Comparison of ENCODE assay signal across 9 cellular contexts in the genomic region with DNA sequence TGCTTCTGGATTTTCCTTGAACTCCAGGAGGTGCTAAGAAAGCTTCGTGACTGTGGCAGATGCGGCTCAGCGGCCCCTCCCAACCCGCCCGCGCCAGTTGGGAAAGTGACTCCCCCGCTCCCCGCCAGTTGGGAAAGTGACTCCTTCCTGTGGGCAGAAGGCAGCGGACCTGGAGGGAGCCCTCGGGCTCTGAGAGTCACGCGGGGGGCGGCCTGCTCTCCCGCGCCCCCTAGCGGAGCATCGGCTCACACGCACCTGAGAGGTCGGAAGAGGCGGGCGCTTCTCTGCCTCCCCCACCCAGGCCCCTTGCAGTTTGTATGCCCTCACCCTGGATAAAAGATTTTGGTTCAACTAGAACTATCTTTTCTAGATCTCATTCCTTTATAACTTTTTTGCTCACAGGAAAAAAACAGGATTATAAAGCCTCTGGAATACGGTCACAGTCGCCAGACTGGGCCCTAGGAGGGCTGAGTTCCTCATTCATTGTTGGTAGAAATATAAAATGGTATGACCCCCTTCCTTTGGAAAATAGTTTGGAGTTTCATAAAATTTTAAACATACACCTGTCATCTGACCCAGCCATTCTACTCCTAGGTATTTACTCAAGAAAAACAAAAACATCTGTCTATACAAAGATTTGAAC.
DNase-seq lines count a peak whose midpoint lies in the region; ATAC-seq, FAIRE-seq and TF ChIP-seq lines count a peak whose summit lies in the region.
"Had no signal": no experiment of that assay in that cellular context is flagged by ENCODE, and none has a peak within 500 bp of the region (broad histone marks: within the 10 kb centered on the region; RNA-seq: fewer than 3 reads in every experiment).

No MANE protein-coding gene starts in this region.

- H3K27me3 Mint-ChIP-seq in CD8-positive, alpha-beta memory T cell: peaks cover 34 to 67% of the 10 kb centered on the region in 2 donors

- in situ Hi-C loops in astrocyte of the spinal cord (cut with HindIII; ENCODE audit: low sequenced_read_pairs): no loop called here

- H3K27ac Mint-ChIP-seq in CD8-positive, alpha-beta memory T cell: no peak overlapping the region
- H3K27ac Mint-ChIP-seq: brain had no signal

- peaks cover 0 to 10% (median 7%) of the 10 kb centered on the region in 5 donors for H3K9me3 Mint-ChIP-seq in CD8-positive, alpha-beta memory T cell

- no peak overlapping the region for H3K4me2 ChIP-seq in keratinocyte (ENCODE audit: control insufficient read depth, extremely low read depth, insufficient read depth, low read depth, low read length)

- H3K4me3 ChIP-seq in CD8-positive, alpha-beta memory T cell (ENCODE audit: low read length): no peak overlapping the region
- H3K4me3 ChIP-seq in astrocyte of the spinal cord (ENCODE audit: low read depth, low read length) (no peak overlapping the region), keratinocyte (ENCODE audit: control insufficient read depth in 2 of 3, extremely low read depth in 1 of 3, insufficient read depth in 2 of 3, low read depth in 1 of 3, low read length in 3 of 3) (no peak overlapping the region)

- no peaks in the 10 kb centered on the region for H3K9me3 ChIP-seq in CD8-positive, alpha-beta memory T cell (ENCODE audit: low read length)
- no peaks in the 10 kb centered on the region for H3K9me3 ChIP-seq in keratinocyte (ENCODE audit: control insufficient read depth, low read depth, low read length)

- H3K9ac ChIP-seq in keratinocyte (ENCODE audit: control insufficient read depth, extremely low read depth, insufficient read depth, low read length): no peak overlapping the region

- no peaks in the 10 kb centered on the region for H3K9me1 ChIP-seq in keratinocyte (ENCODE audit: control insufficient read depth, extremely low read depth, insufficient read depth, low read length)

- peaks cover 10% of the 10 kb centered on the region for H3K27me3 ChIP-seq in CD8-positive, alpha-beta memory T cell (ENCODE audit: insufficient read depth, low read length, poor library complexity, severe bottlenecking)
- H3K27me3 ChIP-seq in keratinocyte (ENCODE audit: control insufficient read depth, extremely low read depth, insufficient read depth, low read length): peaks cover 60% of the 10 kb centered on the region

- H3K79me2 ChIP-seq in keratinocyte (ENCODE audit: control insufficient read depth, insufficient read depth, low read length): no peaks in the 10 kb centered on the region

- H2AFZ ChIP-seq in keratinocyte (ENCODE audit: control insufficient read depth, low read length): no peak overlapping the region

- dilution Hi-C loops in keratinocyte (cut with MboI; ENCODE audit: extremely low pct_ligation_motif_present, low sequenced_read_pairs): no loop called here

- H3K36me3 ChIP-seq in CD8-positive, alpha-beta memory T cell (ENCODE audit: insufficient read depth, low read length): no peaks in the 10 kb centered on the region
- no peaks in the 10 kb centered on the region for H3K36me3 ChIP-seq in keratinocyte (ENCODE audit: control insufficient read depth in 2 of 2, extremely low read depth in 1 of 2, insufficient read depth in 2 of 2, low read length in 2 of 2)

- CTCF ChIA-PET in CD8-positive, alpha-beta memory T cell (lab: Charles Lee): interaction anchor here (1.0 to 1.5 kb wide), 2 partner anchors 12 to 15 kb away, joined by 3 read pairs; no protein-coding TSS in a partner anchor

- peak; percentile 10 to 55 (median 29) for DNase-seq in CD8-positive, alpha-beta memory T cell
- DNase-seq in NCI-H69 (lab: John Stamatoyannopoulos, UW) (peak; percentile 42), astrocyte of the spinal cord (ENCODE audit: low read depth, low spot score) (no peak), keratinocyte (ENCODE audit: low read depth, low spot score) (no peak), GM19240 (ENCODE audit: insufficient read length, low spot score) (no peak), ureter (ENCODE audit: low spot score) (no peak)
- DNase-seq in stimulated activated CD8-positive, alpha-beta memory T cell treated with anti-CD3 and anti-CD28 coated beads, Interleukin-4, amount 100 ng/mL, for 24 hours (ENCODE audit: low read depth): peak; percentile 21

- H3K27ac ChIP-seq in CD8-positive, alpha-beta memory T cell (ENCODE audit: low read depth, low read length): no peak overlapping the region
- no peak overlapping the region for H3K27ac ChIP-seq in keratinocyte (ENCODE audit: control insufficient read depth, insufficient read depth, low read length)

- no peaks in the 10 kb centered on the region for H4K20me1 ChIP-seq in keratinocyte (ENCODE audit: control insufficient read depth, extremely low read depth, insufficient read depth, low read length)

- H3K36me3 Mint-ChIP-seq in CD8-positive, alpha-beta memory T cell: peaks cover 0 to 8% (median 0%) of the 10 kb centered on the region in 3 donors
- H3K36me3 Mint-ChIP-seq: brain had no signal

- peak; percentile 68 for TF ChIP-seq CTCF in astrocyte of the spinal cord (IDR thresholded peaks at IDR 0.05; ENCODE audit: low read depth, low read length)
- peak in 2 of 3 experiments; percentile 63 to 74 for TF ChIP-seq CTCF in keratinocyte (optimal IDR thresholded peaks at IDR 0.05 in 1 of 3, IDR thresholded peaks at IDR 0.05 in 1 of 3, conservative IDR thresholded peaks at IDR 0.05 in 1 of 3; ENCODE audit: extremely low read depth in 1 of 3, insufficient read depth in 2 of 3, low read length in 3 of 3)

- POLR2A ChIA-PET in CD8-positive, alpha-beta memory T cell (lab: Charles Lee): interaction anchor here (0.7 kb wide), 1 partner anchor 354 kb away, joined by 4 read pairs; no protein-coding TSS in a partner anchor

- H3K4me3 Mint-ChIP-seq in CD8-positive, alpha-beta memory T cell: peak overlapping the region in 3 of 7 donors; percentile 24 to 57 (median 33)
- H3K4me3 Mint-ChIP-seq: brain had no signal

- H3K4me1 Mint-ChIP-seq in CD8-positive, alpha-beta memory T cell: peaks cover 10 to 16% (median 13%) of the 10 kb centered on the region in 3 donors

- peaks cover 5% of the 10 kb centered on the region for H3K4me1 ChIP-seq in CD8-positive, alpha-beta memory T cell (ENCODE audit: insufficient read depth, low read length)
- peaks cover 3% of the 10 kb centered on the region for H3K4me1 ChIP-seq in keratinocyte (ENCODE audit: control insufficient read depth, extremely low read depth, insufficient read depth, low read length)

- ATAC-seq in HG02571 (IDR thresholded peaks at IDR 0.05; ENCODE audit: unreplicated experiment): no peak

- FAIRE-seq in keratinocyte (lab: Jason Lieb, UNC): no peak

Comparison
In these comparisons a context has a peak if more than half of its experiments do, and no peak if none do; other contexts are left out.
1. DNase-seq: peak in CD8-positive, alpha-beta memory T cell (5 of 5), NCI-H69 (single experiment) and stimulated activated CD8-positive, alpha-beta memory T cell treated with anti-CD3 and anti-CD28 coated beads, Interleukin-4, amount 100 ng/mL, for 24 hours (single experiment); none in astrocyte of the spinal cord (single experiment), keratinocyte (single experiment), GM19240 (single experiment) and ureter (single experiment).